In the genomic region with DNA sequence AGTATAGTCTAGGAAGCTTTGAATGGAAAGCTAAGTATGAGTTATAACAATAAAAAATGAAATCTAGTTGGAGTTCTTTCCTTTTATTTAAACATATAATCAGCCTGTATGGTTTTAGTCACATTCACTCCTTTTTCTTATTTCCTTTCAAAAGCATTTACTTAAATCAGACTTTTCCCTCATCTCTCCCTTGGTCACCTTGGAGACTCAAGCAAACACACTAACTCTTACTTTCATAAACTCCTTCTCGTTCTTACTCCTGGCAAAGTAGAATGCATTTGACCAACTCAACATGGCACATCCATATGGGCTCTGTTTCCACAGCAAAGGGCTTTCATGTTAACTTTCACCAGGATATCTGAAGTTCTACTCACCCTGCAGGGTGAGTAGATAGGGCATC, we compare ENCODE assay signal across 1 cellular context.
TF ChIP-seq lines count a peak whose summit lies in the region.

No MANE protein-coding gene starts in this region.

TF ChIP-seq in GM23338, 12 proteins besides CTCF, POLR2A, EP300 and RAD21 (continued from another document):
- TF ChIP-seq REST (IDR thresholded peaks at IDR 0.05; ENCODE audit: unreplicated experiment) (no peak), ZNF331 (CRISPR knock-in tag; IDR thresholded peaks at IDR 0.05; ENCODE audit: low read depth) (no peak), ZNF114 (CRISPR knock-in tag; IDR thresholded peaks at IDR 0.05) (no peak), EZH2 (IDR thresholded peaks at IDR 0.05; ENCODE audit: low read depth, unreplicated experiment) (no peak), EZH2phosphoT487 (IDR thresholded peaks at IDR 0.05; ENCODE audit: unreplicated experiment) (no peak), ZNF462 (CRISPR knock-in tag; IDR thresholded peaks at IDR 0.05) (no peak), ETS1 (IDR thresholded peaks at IDR 0.05) (no peak), CREB1 (CRISPR knock-in tag; IDR thresholded peaks at IDR 0.05; ENCODE audit: low read depth) (no peak), STAT1 (IDR thresholded peaks at IDR 0.05; ENCODE audit: unreplicated experiment) (no peak), JUNB (IDR thresholded peaks at IDR 0.05; ENCODE audit: unreplicated experiment) (no peak), POLR2AphosphoS5 (IDR thresholded peaks at IDR 0.05; ENCODE audit: low read depth) (no peak)
